In genomic region chr11:43644626-43645299, GRCh38 we compare ENCODE assay signal across 8 cellular contexts. TPM values are rescaled to one million over a fixed set of nuclear protein-coding genes. Genes with fewer than 3 reads are reported as not detected.
DNase-seq lines count a peak whose midpoint lies in the region; ATAC-seq and TF ChIP-seq lines count a peak whose summit lies in the region.

No MANE protein-coding gene starts in this region.

- H3K4me3 Mint-ChIP-seq in MCF 10A (ENCODE audit: unreplicated experiment) = peak overlapping the region; percentile 79
- H3K4me3 Mint-ChIP-seq in type B pancreatic cell = peak overlapping the region; percentile 99

- H3K4me3 ChIP-seq in HUES48 (ENCODE audit: low read depth, low read length) (peak overlapping the region; percentile 94), lower leg skin (ENCODE audit: low read depth, poor library complexity, severe bottlenecking) (peak overlapping the region; percentile 95)

- DNase-seq in MCF 10A (ENCODE audit: unreplicated experiment) = peak; percentile 5
- no peak for DNase-seq in lower leg skin (ENCODE audit: low spot score in 2 of 2)
- DNase-seq in type B pancreatic cell (ENCODE audit: extremely low spot score, unreplicated experiment) = no peak
- no peak for DNase-seq in NCI-H2081 (lab: John Stamatoyannopoulos, UW)

- POLR2A ChIA-PET in MCF 10A (lab: Yijun Ruan, JAX) = interaction anchor here (0.6 to 1.3 kb wide), 2 partner anchors 36 to 146 kb away, joined by 3 to 5 read pairs; partner anchors contain the start of gene HSD17B12

- H3K9me3 ChIP-seq in HUES48 (ENCODE audit: control insufficient read depth, insufficient read depth, low read length) = no peaks in the 10 kb centered on the region

- no peak for TF ChIP-seq POLR2A in lower leg skin (IDR thresholded peaks at IDR 0.05)

- H3K4me1 Mint-ChIP-seq in MCF 10A (ENCODE audit: insufficient read depth, unreplicated experiment) = peaks cover 6% of the 10 kb centered on the region
- peaks cover 15% of the 10 kb centered on the region for H3K4me1 Mint-ChIP-seq in type B pancreatic cell (ENCODE audit: unreplicated experiment)

- peaks cover 4% of the 10 kb centered on the region; the same call in 1 of the 2 replicates for H3K4me1 ChIP-seq in HUES48 (ENCODE audit: control insufficient read depth, insufficient read depth, low read length)

- H3K27ac ChIP-seq in C4-2B (peak overlapping the region; percentile 87), HUES48 (ENCODE audit: low read depth, low read length) (no peak overlapping the region)

- H3K36me3 Mint-ChIP-seq in MCF 10A (ENCODE audit: insufficient read depth, unreplicated experiment) (peaks cover 6% of the 10 kb centered on the region), type B pancreatic cell (no peaks in the 10 kb centered on the region)

- intact Hi-C loops in MCF 10A (cut with micrococcal nuclease) = no loop called here
- intact Hi-C loops in lower leg skin (cut with DNase I; ENCODE audit: low total_unique reads) = no loop called here

- no TSS peak for BruUV-seq in MCF 10A (replicated peaks; lab: Mats Ljungman, UMichigan)

- WGBS in lower leg skin, 2 donors = 15 to 21% methylated on average over 7 of the region's 7 CpGs

- H3K27me3 ChIP-seq in HUES48 (ENCODE audit: control insufficient read depth, insufficient read depth, low read length) = no peaks in the 10 kb centered on the region

- ATAC-seq in GM21447 (IDR thresholded peaks at IDR 0.05; ENCODE audit: unreplicated experiment) (no peak), HG03108 (IDR thresholded peaks at IDR 0.05; ENCODE audit: unreplicated experiment) (no peak)

- peak overlapping the region; percentile 98 for H3K27ac Mint-ChIP-seq in MCF 10A (ENCODE audit: low read depth, unreplicated experiment)
- peak overlapping the region; percentile 41 for H3K27ac Mint-ChIP-seq in type B pancreatic cell

- H3K27me3 Mint-ChIP-seq in MCF 10A (ENCODE audit: insufficient read depth, unreplicated experiment) (peaks cover 9% of the 10 kb centered on the region), type B pancreatic cell (peaks cover 10% of the 10 kb centered on the region)

- H3K9me3 Mint-ChIP-seq in MCF 10A (ENCODE audit: unreplicated experiment) (no peaks in the 10 kb centered on the region), type B pancreatic cell (no peaks in the 10 kb centered on the region)

- CTCF ChIA-PET in MCF 10A (lab: Yijun Ruan, JAX) = interaction anchor here (0.6 to 1.1 kb wide), 3 partner anchors 13 to 67 kb away, joined by 4 read pairs; no protein-coding TSS in a partner anchor

- H3K9ac ChIP-seq in HUES48 (ENCODE audit: low read depth, low read length) = peak overlapping the region; percentile 85

- no peaks in the 10 kb centered on the region for H3K36me3 ChIP-seq in HUES48 (ENCODE audit: control insufficient read depth, insufficient read depth, low read length)

- no peak for TF ChIP-seq CTCF in C4-2B (conservative IDR thresholded peaks at IDR 0.05)
- no peak for TF ChIP-seq CTCF in MCF 10A (IDR thresholded peaks at IDR 0.05; ENCODE audit: unreplicated experiment)
- no peak for TF ChIP-seq CTCF in lower leg skin (IDR thresholded peaks at IDR 0.05)
- TF ChIP-seq CTCF in type B pancreatic cell (conservative IDR thresholded peaks at IDR 0.05) = no peak

RNA-seq across cellular contexts. Expression of gene HSD17B12, which starts 35.8 kb away (rescaled TPM):
- total RNA-seq in MCF 10A (2022) = 110 and 117 TPM in 2 replicates
- total RNA-seq in lower leg skin = 10 to 100 TPM; 32.0 to 69.7 (median 46.6) TPM
- total RNA-seq in type B pancreatic cell (ENCODE audit: low replicate concordance) = 99.0 and 111 TPM in 2 replicates
